Comparison of ENCODE assay signal across 9 cellular contexts in the genomic region with DNA sequence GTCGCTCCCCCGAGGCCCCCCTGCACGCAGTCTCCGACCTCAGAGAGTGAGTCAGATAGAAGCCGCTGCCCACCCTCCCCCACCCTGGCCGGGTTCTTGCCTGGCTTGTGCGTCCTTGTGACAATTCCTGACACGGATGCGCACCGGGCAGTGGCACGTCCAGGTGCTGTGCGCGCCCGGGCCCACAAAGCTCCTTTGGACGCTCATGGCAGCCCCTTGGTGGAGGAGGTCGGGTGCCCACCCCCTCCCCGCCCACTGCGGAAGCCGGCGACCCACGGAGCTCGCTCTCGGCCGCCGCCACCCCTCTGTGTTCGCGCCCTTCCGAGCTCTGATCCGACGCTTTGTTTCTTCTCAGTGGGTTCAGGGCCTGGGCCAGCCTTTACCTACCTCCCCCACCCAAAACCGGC. TPM values are rescaled to one million over a fixed set of nuclear protein-coding genes. Genes with fewer than 3 reads are reported as not detected.
DNase-seq lines count a peak whose midpoint lies in the region; ATAC-seq and TF ChIP-seq lines count a peak whose summit lies in the region.
"Had no signal": no experiment of that assay in that cellular context is flagged by ENCODE, and none has a peak within 500 bp of the region (broad histone marks: within the 10 kb centered on the region; RNA-seq: fewer than 3 reads in every experiment).

No MANE protein-coding gene starts in this region.

- no peak overlapping the region for H3K27ac Mint-ChIP-seq in activated T-cell treated with anti-CD3 and anti-CD28 coated beads, Interleukin-2, amount 50 U/mL, for 24 hours
- peak overlapping the region; percentile 72 to 81 (median 79) for H3K27ac Mint-ChIP-seq in nephron

- H3K36me3 Mint-ChIP-seq in activated T-cell treated with anti-CD3 and anti-CD28 coated beads, Interleukin-2, amount 50 U/mL, for 24 hours (ENCODE audit: low read depth): no peaks in the 10 kb centered on the region
- no peaks in the 10 kb centered on the region for H3K36me3 Mint-ChIP-seq in nephron (ENCODE audit: low read depth)

- no peaks in the 10 kb centered on the region for H3K9me3 Mint-ChIP-seq in activated T-cell treated with anti-CD3 and anti-CD28 coated beads, Interleukin-2, amount 50 U/mL, for 24 hours
- no peaks in the 10 kb centered on the region for H3K9me3 Mint-ChIP-seq in nephron
- H3K9me3 Mint-ChIP-seq: central memory CD8-positive, alpha-beta T cell had no signal

- H3K4me1 Mint-ChIP-seq in activated T-cell treated with anti-CD3 and anti-CD28 coated beads, Interleukin-2, amount 50 U/mL, for 24 hours (ENCODE audit: low read depth): peaks cover 53% of the 10 kb centered on the region
- peaks cover 9% of the 10 kb centered on the region for H3K4me1 Mint-ChIP-seq in nephron

- peak overlapping the region; percentile 83 for H3K4me3 ChIP-seq in fibroblast of the aortic adventitia (ENCODE audit: low read depth, low read length)

- peak overlapping the region; percentile 64 for H3K4me3 Mint-ChIP-seq in activated T-cell treated with anti-CD3 and anti-CD28 coated beads, Interleukin-2, amount 50 U/mL, for 24 hours
- peak overlapping the region; percentile 91 to 92 (median 91) for H3K4me3 Mint-ChIP-seq in nephron

- in situ Hi-C loops in G401 (cut with HindIII; ENCODE audit: low sequenced_read_pairs): no loop called here

- H3K27me3 Mint-ChIP-seq in activated T-cell treated with anti-CD3 and anti-CD28 coated beads, Interleukin-2, amount 50 U/mL, for 24 hours: peaks cover 65% of the 10 kb centered on the region
- peaks cover 54% of the 10 kb centered on the region for H3K27me3 Mint-ChIP-seq in nephron (ENCODE audit: low read depth)

- ATAC-seq in GM21367 (IDR thresholded peaks at IDR 0.05; ENCODE audit: unreplicated experiment): no peak
- no peak for ATAC-seq in HG02642 (IDR thresholded peaks at IDR 0.05; ENCODE audit: poor library complexity, unreplicated experiment)
- ATAC-seq in HG03095 (IDR thresholded peaks at IDR 0.05; ENCODE audit: unreplicated experiment): no peak

- DNase-seq in G401 (ENCODE audit: low spot score): peak; percentile 65
- DNase-seq in M059J (ENCODE audit: low read depth): peak; percentile 97
- no peak for DNase-seq in activated T-cell treated with anti-CD3 and anti-CD28 coated beads, Interleukin-2, amount 50 U/mL, for 24 hours
- peak; percentile 89 for DNase-seq in fibroblast of the aortic adventitia (ENCODE audit: low read depth)

- TF ChIP-seq CTCF in fibroblast of the aortic adventitia (IDR thresholded peaks at IDR 0.05; ENCODE audit: insufficient read depth, low read length) (no peak), nephron (IDR thresholded peaks at IDR 0.05; ENCODE audit: unreplicated experiment in 3 of 3) (no peak)

RNA-seq across cellular contexts. Expression of a gene that starts 0.7 kb away (rescaled TPM):
- total RNA-seq in G401 (2014; rRNA removed; shearing (Covaris generic)): 264 and 266 TPM in 2 replicates
- 172 and 272 TPM in 2 replicates for total RNA-seq in M059J (2014; rRNA removed; shearing (Covaris generic))
- total RNA-seq in fibroblast of the aortic adventitia (ENCODE audit: low replicate concordance): 42.3 and 299 TPM in 2 replicates

RNA-seq across cellular contexts. Expression of a gene that starts 3.8 kb away (rescaled TPM):
- total RNA-seq in G401 (2014; rRNA removed; shearing (Covaris generic)): 17.2 and 20.1 TPM in 2 replicates
- total RNA-seq in M059J (2014; rRNA removed; shearing (Covaris generic)): 2.1 and 4.0 TPM in 2 replicates
- 5.2 and 8.1 TPM in 2 replicates for total RNA-seq in fibroblast of the aortic adventitia (ENCODE audit: low replicate concordance)

RNA-seq across cellular contexts. Expression of a gene that starts 26.1 kb away (rescaled TPM):
- 122 and 167 TPM in 2 replicates for total RNA-seq in G401 (2014; rRNA removed; shearing (Covaris generic))
- 105 and 117 TPM in 2 replicates for total RNA-seq in M059J (2014; rRNA removed; shearing (Covaris generic))
- 56.9 and 111 TPM in 2 replicates for total RNA-seq in fibroblast of the aortic adventitia (ENCODE audit: low replicate concordance)

RNA-seq across cellular contexts. Expression of a gene that starts 49.1 kb away (rescaled TPM):
- 132 and 147 TPM in 2 replicates for total RNA-seq in G401 (2014; rRNA removed; shearing (Covaris generic))
- total RNA-seq in M059J (2014; rRNA removed; shearing (Covaris generic)): 88.3 and 103 TPM in 2 replicates
- total RNA-seq in fibroblast of the aortic adventitia (ENCODE audit: low replicate concordance): 163 and 417 TPM in 2 replicates
